In the genomic region with DNA sequence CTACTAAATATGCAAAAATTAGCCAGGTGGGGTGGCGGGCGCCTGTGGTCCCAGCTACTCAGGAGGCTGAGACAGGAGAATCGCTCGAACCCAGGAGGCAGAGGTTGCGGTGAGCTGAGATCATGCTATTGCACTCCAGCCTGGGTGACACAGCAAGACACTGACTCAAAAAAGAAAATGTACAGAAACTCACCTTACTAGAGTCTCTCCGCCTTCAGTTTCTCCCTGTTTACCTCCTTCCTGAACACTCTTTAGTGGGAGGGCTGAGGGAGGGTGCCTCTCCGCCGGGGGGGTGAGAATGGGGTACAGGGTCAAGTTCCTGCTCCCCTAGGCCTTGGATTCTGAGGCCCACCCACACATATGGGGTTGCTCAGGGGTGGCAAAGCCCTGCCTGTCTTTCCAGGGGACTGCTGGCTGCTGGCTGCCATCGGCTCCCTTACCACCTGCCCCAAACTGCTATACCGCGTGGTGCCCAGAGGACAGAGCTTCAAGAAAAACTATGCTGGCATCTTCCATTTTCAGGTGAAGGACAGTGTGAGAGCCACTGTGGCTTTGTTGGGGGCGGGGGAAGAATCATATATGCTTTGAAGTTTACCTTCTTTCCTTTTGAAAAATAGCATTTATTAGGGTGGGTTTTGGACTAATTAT, we compare ENCODE assay signal across 1 cellular context.
TF ChIP-seq lines count a peak whose summit lies in the region.

No MANE protein-coding gene starts in this region.

TF ChIP-seq in H1, 55 proteins besides CTCF, POLR2A, EP300 and RAD21:
- TF ChIP-seq TCF12 (IDR thresholded peaks at IDR 0.05; ENCODE audit: low read depth, low read length): no peak
